Comparison of ENCODE assay signal across 11 cellular contexts in genomic region chr7:44284216-44284615, GRCh38. TPM values are rescaled to one million over a fixed set of nuclear protein-coding genes. Genes with fewer than 3 reads are reported as not detected.
DNase-seq lines count a peak whose midpoint lies in the region; ATAC-seq and TF ChIP-seq lines count a peak whose summit lies in the region.
"Had no signal": no experiment of that assay in that cellular context is flagged by ENCODE, and none has a peak within 500 bp of the region (broad histone marks: within the 10 kb centered on the region; RNA-seq: fewer than 3 reads in every experiment).

No MANE protein-coding gene starts in this region.

- no peak for ATAC-seq in HG03457 (IDR thresholded peaks at IDR 0.05; ENCODE audit: unreplicated experiment)
- no peak for ATAC-seq in esophagus mucosa

- H3K27me3 ChIP-seq in ovary = no peaks in the 10 kb centered on the region
- H3K27me3 ChIP-seq: SJSA1 had no signal

- no peak overlapping the region for H3K4me3 ChIP-seq in fibroblast of villous mesenchyme (ENCODE audit: low read depth, low read length)
- no peak overlapping the region for H3K4me3 ChIP-seq in ovary
- H3K4me3 ChIP-seq: SJSA1 had no signal

- TF ChIP-seq POLR2A in ovary (IDR thresholded peaks at IDR 0.05) = no peak

- intact Hi-C loops in ovary (cut with DNase I) = no loop called here

- peak; percentile 97 for DNase-seq in DMS 273 (lab: John Stamatoyannopoulos, UW; ENCODE audit: unreplicated experiment)
- peak; percentile 44 for DNase-seq in NCI-H1694 (lab: John Stamatoyannopoulos, UW)
- peak; percentile 36 for DNase-seq in fibroblast of villous mesenchyme (ENCODE audit: low read depth)
- DNase-seq in ovary = peak; percentile 4 to 16 (median 10)
- DNase-seq in NK-92 treated with Interleukin-12 subunit alpha and Interleukin-12 subunit beta, amount 100 ng/mL, for 24 hours (lab: John Stamatoyannopoulos, UW) = no peak
- no peak for DNase-seq in SIG-M5 (lab: John Stamatoyannopoulos, UW)
- DNase-seq: activated CD4-positive, alpha-beta T cell treated with anti-CD3 and anti-CD28 coated beads, Interleukin-2, amount 10 ng/mL, durations not matched to agents 24 days and 14 days; stimulated activated CD4-positive, alpha-beta T cell treated with anti-CD3 and anti-CD28 coated beads, Interleukin-1b, Interleukin-23, amount 100 ng/mL, for 48 hours had no signal

- H3K9me3 ChIP-seq in ovary = no peaks in the 10 kb centered on the region
- H3K9me3 ChIP-seq: SJSA1 had no signal

- no peaks in the 10 kb centered on the region for H3K4me1 ChIP-seq in ovary (ENCODE audit: insufficient read depth)
- H3K4me1 ChIP-seq: SJSA1 had no signal

- TF ChIP-seq EP300 in ovary (IDR thresholded peaks at IDR 0.05) = no peak

- H3K27ac ChIP-seq in ovary = no peak overlapping the region
- H3K27ac ChIP-seq: SJSA1 had no signal

- no peaks in the 10 kb centered on the region for H3K36me3 ChIP-seq in ovary
- H3K36me3 ChIP-seq: SJSA1 had no signal

- TF ChIP-seq CTCF in fibroblast of villous mesenchyme (IDR thresholded peaks at IDR 0.05; ENCODE audit: insufficient read depth, low read depth, low read length) = no peak
- TF ChIP-seq CTCF in ovary (IDR thresholded peaks at IDR 0.05) = no peak

- 87 to 91% (median 90%) methylated on average over 13 of the region's 13 CpGs for WGBS in ovary, 3 donors

RNA-seq across cellular contexts. Expression of gene CAMK2B, which starts 41.2 kb away (rescaled TPM):
- under 0.01 TPM in 1 of 2 replicates, not detected in the other for total RNA-seq in fibroblast of villous mesenchyme
- total RNA-seq in ovary = 1 to 10 TPM in 1 of 7 donors, under 1 TPM in 4, not detected in 2; 0.24 to 1.4 (median 0.45) TPM
- polyA plus RNA-seq in ovary = under 1 TPM; 0.22 to 0.48 TPM
- 1.1 TPM for total RNA-seq in esophagus mucosa
- total RNA-seq: SJSA1 had no signal

Comparison
In these comparisons a context has a peak if more than half of its experiments do, and no peak if none do; other contexts are left out.
1. DNase-seq: peak in DMS 273 (single experiment), NCI-H1694 (single experiment), fibroblast of villous mesenchyme (single experiment) and ovary (5 of 5); none in NK-92 treated with Interleukin-12 subunit alpha and Interleukin-12 subunit beta, amount 100 ng/mL, for 24 hours (single experiment) and SIG-M5 (single experiment).